In the genomic region with DNA sequence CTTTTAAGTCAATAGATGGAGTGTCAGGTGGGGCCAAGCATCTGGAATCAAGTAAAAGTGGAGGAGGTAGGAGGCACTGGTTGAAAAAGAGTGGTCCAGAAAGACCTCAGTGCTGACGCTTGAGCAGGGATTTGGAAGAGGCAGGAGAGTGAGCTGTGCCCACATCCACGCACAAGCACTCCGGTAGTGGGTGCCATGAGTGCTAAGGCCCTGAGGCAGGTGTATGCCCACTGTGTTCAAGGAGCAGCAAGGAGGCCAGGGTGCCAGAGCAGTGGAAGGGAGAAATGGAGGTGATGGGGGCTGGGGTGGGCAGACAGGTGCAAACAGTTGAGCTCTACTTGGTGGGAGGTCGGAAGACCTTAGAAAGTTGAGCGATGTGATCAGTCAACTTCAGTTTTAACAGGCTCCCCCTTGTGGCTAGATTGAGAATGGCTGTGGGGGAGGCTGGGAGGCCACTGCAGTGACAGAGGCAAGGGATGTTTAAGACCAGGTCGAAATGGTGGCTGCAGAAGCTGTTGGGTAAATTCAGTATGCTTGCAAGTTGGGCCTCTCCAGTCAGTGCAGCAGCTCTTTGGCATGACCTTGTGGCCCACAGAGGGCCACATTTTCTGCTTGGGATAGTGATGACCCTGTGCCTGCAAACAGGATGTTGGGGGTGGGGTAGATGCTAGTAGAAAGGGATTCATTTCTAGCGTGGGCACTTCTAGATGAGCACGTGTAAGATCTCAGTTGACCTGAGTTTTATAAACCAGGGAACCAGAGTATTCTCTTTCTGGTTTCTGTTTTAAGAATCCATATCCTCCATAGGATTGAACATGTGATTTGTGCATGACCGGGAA, we compare ENCODE assay signal across 9 cellular contexts. TPM values are rescaled to one million over a fixed set of nuclear protein-coding genes. Genes with fewer than 3 reads are reported as not detected.
DNase-seq lines count a peak whose midpoint lies in the region; ATAC-seq and TF ChIP-seq lines count a peak whose summit lies in the region.
"Had no signal": no experiment of that assay in that cellular context is flagged by ENCODE, and none has a peak within 500 bp of the region (broad histone marks: within the 10 kb centered on the region; RNA-seq: fewer than 3 reads in every experiment).

No MANE protein-coding gene starts in this region.

- H3K36me3 ChIP-seq in adrenal gland (replicated peaks in 1 of 2), result no peaks in the 10 kb centered on the region

- DNase-seq in Caki2 (ENCODE audit: low read depth) (peak; percentile 19), HL-60 (ENCODE audit: low read depth in 1 of 2, low spot score in 1 of 2) (peak in 1 of 2 experiments; percentile 69), T-helper 2 cell (peak; percentile 33 to 79 (median 67)), adrenal gland (peak in 6 of 7 donors; percentile 52 to 80 (median 64)), iPS DF 19.7 (ENCODE audit: low read depth, low spot score) (peak; percentile 7), middle frontal gyrus (ENCODE audit: extremely low spot score, low spot score) (no peak)
- peak; percentile 51 to 82 for DNase-seq in stimulated activated CD4-positive, alpha-beta T cell treated with anti-CD3 and anti-CD28 coated beads, Interleukin-15, amount 100 ng/mL, for 48 hours (ENCODE audit: low read depth in 2 of 2)

- ATAC-seq in HG03280 (IDR thresholded peaks at IDR 0.05; ENCODE audit: unreplicated experiment), result no peak

- no peaks in the 10 kb centered on the region for H3K9me3 ChIP-seq in adrenal gland (replicated peaks in 1 of 3)

- no peak overlapping the region for H3K4me3 ChIP-seq in HL-60 (replicated peaks; ENCODE audit: insufficient read depth, low read length)
- no peak overlapping the region for H3K4me3 ChIP-seq in adrenal gland

- TF ChIP-seq CTCF in HL-60 (IDR thresholded peaks at IDR 0.05; ENCODE audit: insufficient read depth, low read length) (peak; percentile 58), adrenal gland (IDR thresholded peaks at IDR 0.05) (peak; percentile 53 to 71 (median 62))

- no peaks in the 10 kb centered on the region for H3K4me1 ChIP-seq in adrenal gland (replicated peaks in 1 of 2)

- 46 to 61% (median 55%) methylated on average over 7 to 9 of the region's 9 CpGs for WGBS in adrenal gland, 4 donors

- H3K27ac ChIP-seq in HL-60 (replicated peaks), result no peak overlapping the region
- no peak overlapping the region for H3K27ac ChIP-seq in adrenal gland

- no peak for TF ChIP-seq POLR2A in adrenal gland (IDR thresholded peaks at IDR 0.05)

- in situ Hi-C loops in Caki2 (cut with HindIII; ENCODE audit: low pct_unique_long_range_greater_than_20kb, low sequenced_read_pairs), result no loop called here

- H3K27me3 ChIP-seq in HL-60 (ENCODE audit: insufficient read depth, poor library complexity, severe bottlenecking) (no peaks in the 10 kb centered on the region), adrenal gland (no peaks in the 10 kb centered on the region)

- intact Hi-C loops in adrenal gland (cut with DNase I), result no loop called here

RNA-seq across cellular contexts. Expression of a gene that starts 12.7 kb away (rescaled TPM):
- 0.37 and 0.64 TPM in 2 replicates for total RNA-seq in Caki2 (2014; rRNA removed; shearing (Covaris generic); ENCODE audit: low replicate concordance)
- total RNA-seq in adrenal gland, result 1 to 10 TPM in 1 of 8 donors, under 1 TPM in 4, not detected in 3; 0.16 to 1.1 (median 0.56) TPM
- polyA plus RNA-seq in adrenal gland, result under 1 TPM in 1 of 3 donors, not detected in 2; 0.31 TPM

RNA-seq across cellular contexts. Expression of a gene that starts 13.4 kb away (rescaled TPM):
- not detected in 2 replicates for total RNA-seq in Caki2 (2014; rRNA removed; shearing (Covaris generic); ENCODE audit: low replicate concordance)
- under 1 TPM in 1 of 8 donors, not detected in 7; 0.18 TPM for total RNA-seq in adrenal gland
- under 1 TPM in 1 of 3 donors, not detected in 2; 0.07 TPM for polyA plus RNA-seq in adrenal gland
- total RNA-seq: activated CD8-positive, alpha-beta memory T cell treated with anti-CD3 and anti-CD28 coated beads for 36 hours had no signal

RNA-seq across cellular contexts. Expression of a gene that starts 50.9 kb away (rescaled TPM):
- not detected in 2 replicates for total RNA-seq in Caki2 (2014; rRNA removed; shearing (Covaris generic); ENCODE audit: low replicate concordance)
- total RNA-seq in adrenal gland, result not detected
- polyA plus RNA-seq in adrenal gland, result not detected
- total RNA-seq: activated CD8-positive, alpha-beta memory T cell treated with anti-CD3 and anti-CD28 coated beads for 36 hours had no signal
